In the genomic region with DNA sequence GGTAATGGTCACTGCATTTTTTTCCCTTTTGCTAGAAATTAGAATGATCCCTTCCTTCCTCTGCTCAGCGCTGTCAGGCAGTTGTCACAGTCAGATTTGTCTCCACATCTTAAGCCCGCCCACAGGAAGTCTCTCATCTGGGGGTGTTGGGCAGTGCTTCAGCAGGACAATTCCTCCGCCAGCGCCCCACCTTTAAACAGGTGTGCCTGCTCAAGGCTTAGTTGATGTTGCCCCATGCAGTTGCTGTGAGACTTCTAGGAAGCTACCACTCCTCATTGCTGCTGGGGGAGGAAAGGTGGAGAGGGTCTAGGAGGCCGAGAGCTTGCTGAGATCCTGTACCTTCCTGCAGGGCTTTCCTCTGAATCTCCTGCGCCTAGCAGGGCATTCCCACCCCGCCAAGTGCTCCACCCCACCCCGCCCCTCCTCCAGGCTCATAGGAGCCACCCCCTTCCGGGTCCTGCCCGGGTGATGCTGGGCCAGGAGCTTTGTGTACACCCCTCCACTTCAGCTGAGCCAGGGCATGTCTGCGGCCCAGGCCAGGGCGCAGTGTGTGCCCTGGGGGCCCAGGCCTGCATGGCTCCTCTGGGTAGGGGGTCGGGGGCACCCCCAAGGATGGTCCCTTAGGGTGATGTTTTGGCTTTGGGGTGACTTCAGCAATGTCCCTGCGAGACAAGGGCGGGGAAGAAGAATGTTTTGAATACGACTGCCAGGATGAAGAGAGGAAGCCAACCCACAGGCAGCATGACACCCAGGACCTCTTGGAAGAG, we compare ENCODE assay signal across 8 cellular contexts.
DNase-seq lines count a peak whose midpoint lies in the region; ATAC-seq and TF ChIP-seq lines count a peak whose summit lies in the region.

No MANE protein-coding gene starts in this region.

- H3K4me1 Mint-ChIP-seq in activated CD4-positive, alpha-beta T cell treated with anti-CD3 and anti-CD28 coated beads for 36 hours, result peaks cover 29% of the 10 kb centered on the region
- peaks cover 32% of the 10 kb centered on the region for H3K4me1 Mint-ChIP-seq in central memory CD8-positive, alpha-beta T cell

- peak; percentile 53 for DNase-seq in activated CD4-positive, alpha-beta T cell treated with anti-CD3 and anti-CD28 coated beads for 36 hours
- no peak for DNase-seq in activated CD4-positive, alpha-beta T cell treated with anti-CD3 and anti-CD28 coated beads for 1 hour
- peak; percentile 89 for DNase-seq in RWPE2 (ENCODE audit: low spot score)
- no peak for DNase-seq in central memory CD8-positive, alpha-beta T cell (ENCODE audit: low spot score in 2 of 2)
- DNase-seq in lower leg skin (ENCODE audit: low spot score in 2 of 2), result peak; percentile 32 to 92

- H3K36me3 Mint-ChIP-seq in activated CD4-positive, alpha-beta T cell treated with anti-CD3 and anti-CD28 coated beads for 36 hours (ENCODE audit: low read depth), result no peaks in the 10 kb centered on the region
- H3K36me3 Mint-ChIP-seq in central memory CD8-positive, alpha-beta T cell (ENCODE audit: insufficient read depth), result no peaks in the 10 kb centered on the region

- POLR2A ChIA-PET in activated CD4-positive, alpha-beta T cell treated with anti-CD3 and anti-CD28 coated beads for 36 hours (lab: Charles Lee), result no interaction called here

- intact Hi-C loops in activated CD4-positive, alpha-beta T cell treated with anti-CD3 and anti-CD28 coated beads for 36 hours (cut with DNase I, micrococcal nuclease), result no loop called here
- intact Hi-C loops in lower leg skin (cut with DNase I; ENCODE audit: low total_unique reads), result no loop called here

- H3K27me3 ChIP-seq in RWPE2 (ENCODE audit: insufficient read depth, poor library complexity, severe bottlenecking) (no peaks in the 10 kb centered on the region), thymus (ENCODE audit: control insufficient read depth, insufficient read depth) (no peaks in the 10 kb centered on the region)

- 18 to 19% methylated on average over 11 to 12 of the region's 16 CpGs for WGBS in lower leg skin, 2 donors
- WGBS in thymus, result 56% methylated on average over 16 of the region's 16 CpGs

- ATAC-seq in activated CD4-positive, alpha-beta T cell treated with anti-CD3 and anti-CD28 coated beads for 36 hours, result peak; percentile 82
- ATAC-seq in HG03095 (IDR thresholded peaks at IDR 0.05; ENCODE audit: unreplicated experiment), result peak; percentile 76
- peak; percentile 90 for ATAC-seq in RWPE2 (ENCODE audit: low read depth)
- peak; percentile 72 for ATAC-seq in central memory CD8-positive, alpha-beta T cell (replicated peaks; ENCODE audit: extremely low read depth, poor library complexity, severe bottlenecking)
- ATAC-seq in HG02870 (IDR thresholded peaks at IDR 0.05; ENCODE audit: unreplicated experiment), result no peak

- no peak overlapping the region for H3K4me3 Mint-ChIP-seq in activated CD4-positive, alpha-beta T cell treated with anti-CD3 and anti-CD28 coated beads for 36 hours
- H3K4me3 Mint-ChIP-seq in central memory CD8-positive, alpha-beta T cell, result peak overlapping the region; percentile 44

- H3K27me3 Mint-ChIP-seq in activated CD4-positive, alpha-beta T cell treated with anti-CD3 and anti-CD28 coated beads for 36 hours, result no peaks in the 10 kb centered on the region
- H3K27me3 Mint-ChIP-seq in central memory CD8-positive, alpha-beta T cell, result no peaks in the 10 kb centered on the region

- H3K36me3 ChIP-seq in RWPE2 (ENCODE audit: low read depth), result no peaks in the 10 kb centered on the region
- H3K36me3 ChIP-seq in thymus (ENCODE audit: control insufficient read depth, insufficient read depth), result no peaks in the 10 kb centered on the region

- no peak for TF ChIP-seq POLR2A in lower leg skin (IDR thresholded peaks at IDR 0.05)

- CTCF ChIA-PET in activated CD4-positive, alpha-beta T cell treated with anti-CD3 and anti-CD28 coated beads for 36 hours (lab: Charles Lee), result interaction anchor here (0.6 kb wide), 1 partner anchor 12 kb away, joined by 3 read pairs; no protein-coding TSS in a partner anchor

- peaks cover 29% of the 10 kb centered on the region for H3K4me1 ChIP-seq in RWPE2 (ENCODE audit: insufficient read depth, poor library complexity, severe bottlenecking)
- H3K4me1 ChIP-seq in thymus (ENCODE audit: control insufficient read depth, insufficient read depth, low read length), result peaks cover 8% of the 10 kb centered on the region

- TF ChIP-seq CTCF in RWPE2 (IDR thresholded peaks at IDR 0.05; ENCODE audit: poor library complexity, severe bottlenecking) (no peak), lower leg skin (IDR thresholded peaks at IDR 0.05) (no peak)

- H3K4me3 ChIP-seq in RWPE2 (ENCODE audit: severe bottlenecking), result peak overlapping the region; percentile 25
- H3K4me3 ChIP-seq in lower leg skin (ENCODE audit: low read depth, poor library complexity, severe bottlenecking), result no peak overlapping the region
- no peak overlapping the region for H3K4me3 ChIP-seq in thymus (ENCODE audit: low read length)

- H3K27ac ChIP-seq in RWPE2 (ENCODE audit: poor library complexity, severe bottlenecking), result peak overlapping the region; percentile 60
- H3K27ac ChIP-seq in thymus (ENCODE audit: low read depth), result peak overlapping the region; percentile 42

- peak overlapping the region; percentile 7 for H3K27ac Mint-ChIP-seq in activated CD4-positive, alpha-beta T cell treated with anti-CD3 and anti-CD28 coated beads for 36 hours
- peak overlapping the region; percentile 4 for H3K27ac Mint-ChIP-seq in central memory CD8-positive, alpha-beta T cell (ENCODE audit: low read depth)

- H3K9me3 ChIP-seq in RWPE2 (ENCODE audit: severe bottlenecking), result no peaks in the 10 kb centered on the region
- H3K9me3 ChIP-seq in thymus (ENCODE audit: control insufficient read depth), result no peaks in the 10 kb centered on the region

- no peaks in the 10 kb centered on the region for H3K9me3 Mint-ChIP-seq in activated CD4-positive, alpha-beta T cell treated with anti-CD3 and anti-CD28 coated beads for 36 hours (ENCODE audit: low read depth)
- H3K9me3 Mint-ChIP-seq in central memory CD8-positive, alpha-beta T cell, result no peaks in the 10 kb centered on the region

Comparison
In these comparisons a context has a peak if more than half of its experiments do, and no peak if none do; other contexts are left out.
1. DNase-seq: peak in activated CD4-positive, alpha-beta T cell treated with anti-CD3 and anti-CD28 coated beads for 36 hours (single experiment), RWPE2 (single experiment) and lower leg skin (2 of 2); none in activated CD4-positive, alpha-beta T cell treated with anti-CD3 and anti-CD28 coated beads for 1 hour (single experiment) and central memory CD8-positive, alpha-beta T cell (0 of 2).